Comparison of ENCODE assay signal across 1 cellular context in the genomic region with DNA sequence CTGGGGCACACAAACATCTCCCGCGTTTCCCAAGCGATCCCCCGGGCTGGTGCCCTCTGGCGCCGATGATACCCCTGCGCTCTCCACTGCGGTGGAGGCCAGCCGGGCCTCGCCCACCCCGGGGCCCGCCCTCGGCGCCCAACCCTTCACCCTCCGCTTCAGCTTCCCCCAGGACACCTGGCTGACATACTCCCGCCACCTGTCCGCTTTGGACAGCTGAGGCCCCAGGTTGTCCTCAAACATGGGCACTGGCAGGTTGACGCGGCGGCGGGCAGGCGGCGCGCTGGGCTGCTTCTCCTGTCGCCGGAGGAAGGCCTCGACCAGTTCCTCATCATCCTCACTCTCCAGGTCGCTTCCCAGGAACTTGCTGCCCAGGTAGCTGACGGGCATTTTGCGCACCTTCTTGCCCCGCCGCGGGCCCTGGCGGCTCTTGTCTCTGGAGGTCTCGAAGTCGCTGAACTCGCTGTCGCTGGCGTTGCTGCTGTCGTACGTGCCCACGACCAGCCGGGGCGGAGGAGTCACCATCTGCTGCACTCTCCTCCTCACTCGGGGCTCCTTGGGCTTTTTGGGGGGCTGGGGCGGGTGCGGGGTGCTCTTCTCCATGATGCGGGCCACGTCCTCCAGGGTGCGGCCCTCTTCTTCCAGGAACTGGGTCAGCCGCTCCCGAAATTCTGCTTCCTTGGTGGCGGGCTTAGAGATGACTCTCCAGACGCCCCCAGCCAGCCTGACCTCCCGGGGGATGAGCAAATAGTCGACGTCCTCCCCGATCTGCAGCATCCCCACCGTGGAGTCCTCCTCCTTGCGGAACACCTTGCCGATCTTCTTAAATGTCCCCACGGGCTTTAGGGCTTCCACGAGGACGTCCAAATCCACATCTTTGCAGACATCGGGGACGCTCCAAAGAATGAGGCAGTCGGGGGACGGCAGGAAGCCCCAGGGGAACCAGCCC.
TF ChIP-seq lines count a peak whose summit lies in the region.

No MANE protein-coding gene starts in this region.

TF ChIP-seq in neural cell, 6 proteins besides CTCF, POLR2A, EP300 and RAD21 (continued from another document):
- TF ChIP-seq, protein P1, sequence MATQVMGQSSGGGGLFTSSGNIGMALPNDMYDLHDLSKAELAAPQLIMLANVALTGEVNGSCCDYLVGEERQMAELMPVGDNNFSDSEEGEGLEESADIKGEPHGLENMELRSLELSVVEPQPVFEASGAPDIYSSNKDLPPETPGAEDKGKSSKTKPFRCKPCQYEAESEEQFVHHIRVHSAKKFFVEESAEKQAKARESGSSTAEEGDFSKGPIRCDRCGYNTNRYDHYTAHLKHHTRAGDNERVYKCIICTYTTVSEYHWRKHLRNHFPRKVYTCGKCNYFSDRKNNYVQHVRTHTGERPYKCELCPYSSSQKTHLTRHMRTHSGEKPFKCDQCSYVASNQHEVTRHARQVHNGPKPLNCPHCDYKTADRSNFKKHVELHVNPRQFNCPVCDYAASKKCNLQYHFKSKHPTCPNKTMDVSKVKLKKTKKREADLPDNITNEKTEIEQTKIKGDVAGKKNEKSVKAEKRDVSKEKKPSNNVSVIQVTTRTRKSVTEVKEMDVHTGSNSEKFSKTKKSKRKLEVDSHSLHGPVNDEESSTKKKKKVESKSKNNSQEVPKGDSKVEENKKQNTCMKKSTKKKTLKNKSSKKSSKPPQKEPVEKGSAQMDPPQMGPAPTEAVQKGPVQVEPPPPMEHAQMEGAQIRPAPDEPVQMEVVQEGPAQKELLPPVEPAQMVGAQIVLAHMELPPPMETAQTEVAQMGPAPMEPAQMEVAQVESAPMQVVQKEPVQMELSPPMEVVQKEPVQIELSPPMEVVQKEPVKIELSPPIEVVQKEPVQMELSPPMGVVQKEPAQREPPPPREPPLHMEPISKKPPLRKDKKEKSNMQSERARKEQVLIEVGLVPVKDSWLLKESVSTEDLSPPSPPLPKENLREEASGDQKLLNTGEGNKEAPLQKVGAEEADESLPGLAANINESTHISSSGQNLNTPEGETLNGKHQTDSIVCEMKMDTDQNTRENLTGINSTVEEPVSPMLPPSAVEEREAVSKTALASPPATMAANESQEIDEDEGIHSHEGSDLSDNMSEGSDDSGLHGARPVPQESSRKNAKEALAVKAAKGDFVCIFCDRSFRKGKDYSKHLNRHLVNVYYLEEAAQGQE (IDR thresholded peaks at IDR 0.05; ENCODE audit: borderline replicate concordance) = no peak
- TF ChIP-seq MXI1 (conservative IDR thresholded peaks at IDR 0.05; ENCODE audit: poor library complexity, severe bottlenecking) = no peak
- TF ChIP-seq POLR2AphosphoS5 (IDR thresholded peaks at IDR 0.05) = no peak
